ENCODE assay signal across 15 cellular contexts in genomic region chr1:200527670-200528069, GRCh38.
A peak's percentile ranks its signal among the peaks of the same experiment; 100 is the strongest.
DNase-seq lines count a peak whose midpoint lies in the region; ATAC-seq, FAIRE-seq and TF ChIP-seq lines count a peak whose summit lies in the region.
"Had no signal": no experiment of that assay in that cellular context is flagged by ENCODE, and none has a peak within 500 bp of the region (broad histone marks: within the 10 kb centered on the region; RNA-seq: fewer than 3 reads in every experiment).

No MANE protein-coding gene starts in this region.

- peak overlapping the region; percentile 39 for H3K27ac Mint-ChIP-seq in nephron progenitor cell
- H3K27ac Mint-ChIP-seq: B cell; CD4-positive, alpha-beta T cell had no signal

- TF ChIP-seq CTCF in K562 (IDR thresholded peaks at IDR 0.05 in 2 of 3, conservative IDR thresholded peaks at IDR 0.05 in 1 of 3; ENCODE audit: insufficient read depth in 2 of 3, low read depth in 1 of 3, low read length in 3 of 3): no peak
- no peak for TF ChIP-seq CTCF in nephron progenitor cell (IDR thresholded peaks at IDR 0.05)

- no peak for TF ChIP-seq POLR2A in K562 (conservative IDR thresholded peaks at IDR 0.05)

- no peak overlapping the region for H3K9ac ChIP-seq in K562 (ENCODE audit: insufficient read depth in 1 of 2, low read depth in 2 of 2, low read length in 2 of 2)

- in situ Hi-C loops in K562 (cut with MboI): no loop called here

- no peaks in the 10 kb centered on the region for H3K9me3 Mint-ChIP-seq in nephron progenitor cell
- H3K9me3 Mint-ChIP-seq: CD4-positive, alpha-beta T cell had no signal

- H3K4me1 ChIP-seq in K562 (replicated peaks in 1 of 2; ENCODE audit: control insufficient read depth in 2 of 2, insufficient read depth in 2 of 2, low read length in 2 of 2): no peaks in the 10 kb centered on the region

- no peaks in the 10 kb centered on the region for H3K79me2 ChIP-seq in K562 (ENCODE audit: control insufficient read depth, insufficient read depth, low read length)

- no peak for TF ChIP-seq RAD21 in K562 (CRISPR knock-in tag; conservative IDR thresholded peaks at IDR 0.05 in 1 of 2, IDR thresholded peaks at IDR 0.05 in 1 of 2)

- no peak for ATAC-seq in K562
- no peak for ATAC-seq in left cardiac atrium
- no peak for ATAC-seq in HG02759 (IDR thresholded peaks at IDR 0.05; ENCODE audit: unreplicated experiment)

- H2AFZ ChIP-seq in K562 (ENCODE audit: low read depth, low read length): no peak overlapping the region

- H3K4me1 Mint-ChIP-seq in nephron progenitor cell: peaks cover 66% of the 10 kb centered on the region

- POLR2A ChIA-PET in HEK293T (lab: Yijun Ruan, JAX): no interaction called here
- POLR2A ChIA-PET in K562 (lab: Yijun Ruan, JAX): interaction anchor here (0.7 kb wide), 1 partner anchor 35 kb away, joined by 3 read pairs; no protein-coding TSS in a partner anchor

- H3K4me3 Mint-ChIP-seq in nephron progenitor cell: no peak overlapping the region
- H3K4me3 Mint-ChIP-seq: B cell; CD4-positive, alpha-beta T cell had no signal

- intact Hi-C loops in K562 (cut with micrococcal nuclease) (no loop called here), left cardiac atrium (cut with DNase I) (no loop called here)

- H3K9me1 ChIP-seq in K562 (ENCODE audit: control insufficient read depth, insufficient read depth, low read length): no peaks in the 10 kb centered on the region

- TF ChIP-seq EP300 in K562 (IDR thresholded peaks at IDR 0.05; ENCODE audit: low read length): no peak

- H3K27ac ChIP-seq in K562 (ENCODE audit: extremely low read depth, low read depth, low read length): no peak overlapping the region

- H3K27me3 Mint-ChIP-seq in nephron progenitor cell (ENCODE audit: low read depth, poor library complexity): peaks cover 4% of the 10 kb centered on the region
- H3K27me3 Mint-ChIP-seq: CD4-positive, alpha-beta T cell had no signal

- H3K36me3 Mint-ChIP-seq in nephron progenitor cell (ENCODE audit: low read depth): no peaks in the 10 kb centered on the region

- FAIRE-seq in K562 (lab: Jason Lieb, UNC): no peak
- FAIRE-seq: GM12891, GM19239, H1 had no signal

- no peaks in the 10 kb centered on the region for H3K36me3 ChIP-seq in K562 (ENCODE audit: control insufficient read depth, insufficient read depth, low read length)

- no peaks in the 10 kb centered on the region for H4K20me1 ChIP-seq in K562 (replicated peaks; ENCODE audit: control insufficient read depth, insufficient read depth, low read length)

- CTCF ChIA-PET in HEK293T (lab: Yijun Ruan, JAX) (no interaction called here), K562 (lab: Yijun Ruan, JAX; ENCODE audit: low intra/inter-chr PET ratio) (no interaction called here)

- H3K27me3 ChIP-seq in K562 (ENCODE audit: control insufficient read depth in 2 of 2, insufficient read depth in 2 of 2, low read length in 2 of 2): peaks cover 27 to 56% of the 10 kb centered on the region in 2 experiments

- H3K4me3 ChIP-seq in K562: no peak overlapping the region

- 4% methylated on average over 4 of the region's 4 CpGs for WGBS in K562 (ENCODE audit: insufficient coverage, low coverage, missing lambda C conversion rate)

- DNase-seq in HEK293T (ENCODE audit: extremely low spot score): no peak
- no peak for DNase-seq in K562 (ENCODE audit: extremely low read depth in 1 of 4, low spot score in 3 of 4)
- DNase-seq in nephron progenitor cell: no peak
- DNase-seq in left cardiac atrium: no peak
- DNase-seq in COLO829 (ENCODE audit: low spot score): no peak
- DNase-seq in activated T-cell treated with anti-CD3 and anti-CD28 coated beads, Interleukin-2, amount 50 U/mL, for 1 hour: no peak
- DNase-seq: C1 segment of cervical spinal cord; CD4-positive, alpha-beta T cell; DMS79; KBM-7 had no signal

- no peaks in the 10 kb centered on the region for H3K9me3 ChIP-seq in K562 (replicated peaks; ENCODE audit: control insufficient read depth, insufficient read depth, low read depth, low read length)

- BruUV-seq in K562 (replicated peaks; lab: Mats Ljungman, UMichigan): no TSS peak

- H3K4me2 ChIP-seq in K562 (ENCODE audit: insufficient read depth, low read length): no peak overlapping the region

TF ChIP-seq in HEK293T, 16 proteins besides CTCF, POLR2A, EP300 and RAD21:
- TF ChIP-seq PKNOX1 (IDR thresholded peaks at IDR 0.05) (peak; percentile 71), FOXA1 (IDR thresholded peaks at IDR 0.05) (no peak)
TF ChIP-seq in HEK293T: peak in this region for 1.

TF ChIP-seq in K562, 482 proteins besides CTCF, POLR2A, EP300 and RAD21:
- TF ChIP-seq CBX8 (IDR thresholded peaks at IDR 0.05; ENCODE audit: borderline replicate concordance, extremely low read depth, low read depth, low read length, poor library complexity, severe bottlenecking): no peak
- no peak for TF ChIP-seq PBX2 (CRISPR knock-in tag; IDR thresholded peaks at IDR 0.05; ENCODE audit: low read depth)
- 0 out of 2 replicates have a peak, but pooled peaks have one; percentile 14 for TF ChIP-seq PBX2 (tag; conservative IDR thresholded peaks at IDR 0.05; ENCODE audit: low read depth)
- peak; percentile 78 for TF ChIP-seq PKNOX1 (IDR thresholded peaks at IDR 0.05)
TF ChIP-seq in K562: peak in this region for 2.
